ENCODE assay signal across 8 cellular contexts in the genomic region with DNA sequence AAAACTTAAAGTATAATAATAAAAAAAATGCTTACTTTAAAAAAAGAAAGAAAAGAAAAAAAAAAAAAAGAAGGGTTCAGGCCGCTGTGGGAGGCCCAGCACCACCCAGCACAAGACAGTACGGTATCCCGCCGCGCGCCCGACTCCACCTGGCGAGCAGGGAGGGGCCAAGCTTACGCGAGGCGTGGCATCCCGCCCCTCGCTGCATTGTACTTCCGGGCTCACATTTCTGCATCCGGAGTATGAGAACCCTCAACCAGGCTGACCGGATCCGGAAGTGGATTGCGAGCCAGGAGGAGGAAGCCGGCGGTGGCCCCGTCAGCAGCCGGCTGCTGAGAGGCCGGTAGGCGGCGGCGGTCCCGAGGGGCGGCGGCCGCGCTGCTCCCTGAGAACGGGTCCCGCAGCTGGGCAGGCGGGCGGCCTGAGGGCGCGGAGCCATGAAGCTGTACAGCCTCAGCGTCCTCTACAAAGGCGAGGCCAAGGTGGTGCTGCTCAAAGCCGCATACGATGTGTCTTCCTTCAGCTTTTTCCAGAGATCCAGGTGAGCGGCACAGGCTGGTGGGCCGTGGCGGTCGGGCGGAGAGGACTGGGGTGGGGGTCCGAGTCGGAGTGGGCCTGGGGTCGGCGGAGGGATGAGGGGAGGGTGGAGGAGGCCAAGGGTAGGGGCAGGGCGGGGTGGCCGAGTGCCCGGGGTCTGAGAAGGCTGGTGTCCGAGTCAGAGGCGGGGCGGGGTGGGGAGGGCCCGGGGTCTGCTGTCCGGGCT. TPM values are rescaled to one million over a fixed set of nuclear protein-coding genes. Genes with fewer than 3 reads are reported as not detected.
DNase-seq lines count a peak whose midpoint lies in the region; ATAC-seq and TF ChIP-seq lines count a peak whose summit lies in the region.

A gene (plus strand): TSS at position 280 of the 763 bp plus-strand sequence. CDS start 158 bp downstream, at position 438.

- DNase-seq in GM10248 (ENCODE audit: extremely low spot score) (peak; percentile 99), NB4 (ENCODE audit: low read depth) (peak; percentile 99), SK-N-MC (ENCODE audit: low read depth, low spot score) (peak; percentile 75), glomerular endothelial cell (ENCODE audit: extremely low read depth, low read depth, low spot score) (peak; percentile 48), occipital lobe (lab: John Stamatoyannopoulos, UW) (peak; percentile 90)
- peak; percentile 95 for DNase-seq in activated naive CD4-positive, alpha-beta T cell treated with anti-CD3 and anti-CD28 coated beads, Interleukin-2, amount 50 U/mL, for 16 hours

- H3K36me3 ChIP-seq in SK-N-MC (ENCODE audit: insufficient read depth, low read length), result peaks cover 20% of the 10 kb centered on the region

- H3K9ac ChIP-seq in SK-N-MC (ENCODE audit: insufficient read length), result peak within 1 kb of the TSS; percentile 91

- CTCF ChIA-PET in GM10248 (lab: Yijun Ruan, JAX), result interaction anchor here (0.7 to 2.9 kb wide), 13 partner anchors 10 to 373 kb away, joined by 3 to 12 read pairs (median 3); a partner anchor contains a TSS

- TF ChIP-seq POLR2A in NB4 (IDR thresholded peaks at IDR 0.05; ENCODE audit: extremely low read depth, insufficient read length), result peak; percentile 88

- H3K27ac ChIP-seq in SK-N-MC, result no peak within 1 kb of the TSS
- H3K27ac ChIP-seq in temporal lobe (ENCODE audit: low read depth, low read length), result peak within 1 kb of the TSS; percentile 36

- POLR2A ChIA-PET in GM10248 (lab: Yijun Ruan, JAX), result interaction anchor here (0.6 to 0.9 kb wide), 2 partner anchors 13 to 57 kb away, joined by 3 read pairs; no protein-coding TSS in a partner anchor

- peak; percentile 99 for ATAC-seq in HG02571 (IDR thresholded peaks at IDR 0.05; ENCODE audit: unreplicated experiment)

- H3K9me3 ChIP-seq in SK-N-MC (ENCODE audit: low read depth, low read length), result no peaks in the 10 kb centered on the region

- TF ChIP-seq CTCF in GM10248 (IDR thresholded peaks at IDR 0.05; ENCODE audit: control extremely low read depth, extremely low read depth, low read depth, missing control alignments) (peak; percentile 31), NB4 (IDR thresholded peaks at IDR 0.05; ENCODE audit: low read depth, low read length) (peak; percentile 38)

- H3K4me3 ChIP-seq in NB4 (ENCODE audit: low read depth, low read length), result peak within 1 kb of the TSS; percentile 94
- peak within 1 kb of the TSS; percentile 96 for H3K4me3 ChIP-seq in SK-N-MC

RNA-seq across cellular contexts. Expression of the gene that starts here (rescaled TPM):
- 102 and 110 TPM in 2 replicates for total RNA-seq in glomerular endothelial cell
- total RNA-seq in occipital lobe, result 54.7 TPM
- total RNA-seq in temporal lobe, result 52.9 TPM

Comparison
In these comparisons a context has a peak if more than half of its experiments do, and no peak if none do; other contexts are left out.
1. DNase-seq: peak in every context shown above with its lines; median percentile 99 in GM10248; 99 in NB4; 95 in activated naive CD4-positive, alpha-beta T cell treated with anti-CD3 and anti-CD28 coated beads, Interleukin-2, amount 50 U/mL, for 16 hours; 90 in occipital lobe; 75 in SK-N-MC; 48 in glomerular endothelial cell.